ENCODE assay signal across 8 cellular contexts in the genomic region with DNA sequence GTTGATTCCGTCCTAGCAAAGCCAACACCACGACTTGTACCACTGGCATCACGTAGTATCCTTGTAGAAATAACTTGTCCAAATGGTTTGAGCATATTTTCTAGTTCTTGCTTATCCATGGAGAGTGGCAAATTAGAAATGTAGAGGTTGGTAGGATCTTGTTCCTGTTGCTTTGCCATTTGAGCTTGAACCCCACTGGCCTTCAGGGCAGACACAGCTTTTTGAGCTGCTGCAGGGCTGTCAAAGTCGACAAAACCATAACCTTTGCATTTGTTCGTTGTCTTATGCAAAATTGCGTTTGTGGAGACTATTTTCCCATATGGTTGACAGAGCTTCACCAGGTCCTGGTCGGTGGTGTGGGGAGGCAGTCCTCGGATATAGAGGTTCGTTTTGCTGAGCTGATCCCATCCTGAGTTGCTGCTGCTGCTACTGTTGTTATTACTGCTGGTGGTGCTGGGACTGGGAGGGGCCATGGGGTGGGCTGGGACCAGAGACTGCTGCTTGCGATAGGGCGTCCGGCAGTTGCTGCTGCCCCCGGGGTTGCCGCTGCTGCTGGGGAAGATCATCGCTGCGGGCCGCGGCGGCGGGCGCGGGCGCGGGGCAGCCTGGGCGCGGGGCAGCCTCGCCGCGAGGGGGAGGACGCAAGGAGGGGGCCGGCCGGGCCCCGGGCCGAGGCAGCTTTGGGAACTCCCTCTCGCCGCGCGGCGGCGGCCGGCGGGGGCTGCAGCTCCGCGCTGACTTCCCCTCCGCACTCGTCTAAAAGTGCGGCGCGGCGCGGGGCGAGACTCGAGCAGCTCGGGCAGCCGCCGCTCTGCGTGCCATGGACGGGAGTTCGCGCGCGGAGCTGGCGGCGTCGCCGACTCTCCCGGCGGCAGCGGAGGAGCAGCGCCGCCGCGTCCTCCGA. TPM values are rescaled to one million over a fixed set of nuclear protein-coding genes. Genes with fewer than 3 reads are reported as not detected.
DNase-seq lines count a peak whose midpoint lies in the region; ATAC-seq and TF ChIP-seq lines count a peak whose summit lies in the region.
"Not testable (repeated sequence)": the region's sequence is repeated elsewhere in the genome, so short reads cannot be mapped to it uniquely, and the experiment has no call there.

No MANE protein-coding gene starts in this region.

- H3K9me3 ChIP-seq in MM.1S (replicated peaks; ENCODE audit: insufficient read depth, low read length); neuronal stem cell (replicated peaks in 1 of 2; ENCODE audit: control insufficient read depth in 2 of 2, insufficient read depth in 1 of 2, low read depth in 1 of 2, low read length in 2 of 2); tibial nerve: not testable (repeated sequence)

- WGBS in neuronal stem cell (ENCODE audit: extremely low coverage in 2 of 2, insufficient read length in 2 of 2, insufficient replicate concordance in 1 of 2), 2 donors, result no CpG with 5 or more reads among the region's 74 CpGs
- 7 to 8% methylated on average over 37 to 45 of the region's 74 CpGs for WGBS in tibial nerve, 2 donors

- POLR2A ChIA-PET in HEK293T (lab: Yijun Ruan, JAX), result interaction anchor here (0.7 to 1.8 kb wide), 5 partner anchors 9 to 104 kb away, joined by 3 to 16 read pairs (median 7); a partner anchor contains a TSS

- H3F3A ChIP-seq in MM.1S (ENCODE audit: insufficient read depth, low read length), result peaks cover 20% of the 10 kb centered on the region

- not testable (repeated sequence) for TF ChIP-seq CTCF in GM12865 (IDR thresholded peaks at IDR 0.05; ENCODE audit: insufficient read depth, low read depth, low read length, missing control alignments); MM.1S (IDR thresholded peaks at IDR 0.05; ENCODE audit: low read length)
- TF ChIP-seq CTCF in tibial nerve (IDR thresholded peaks at IDR 0.05), result peak in 3 of 5 experiments; percentile 9 to 40 (median 22)

- not testable (repeated sequence) for H3K79me2 ChIP-seq in MM.1S (ENCODE audit: low read length)

- H3K4me3 Mint-ChIP-seq in T-helper 2 cell treated with Interferon-gamma antibody and Interleukin-4, amounts not matched to agents 5 μg/mL and 100 μg/mL, for 36 hours, result peak overlapping the region; percentile 65

- not testable (repeated sequence) for H3K18ac ChIP-seq in neuronal stem cell (ENCODE audit: low read length)

- peak; percentile 89 for ATAC-seq in Right ventricle myocardium superior (ENCODE audit: poor library complexity)

- H2BK12ac ChIP-seq in neuronal stem cell (ENCODE audit: low read length), result not testable (repeated sequence)

- not testable (repeated sequence) for H2AK5ac ChIP-seq in neuronal stem cell (ENCODE audit: low read depth, low read length)

- not testable (repeated sequence) for H3K23ac ChIP-seq in neuronal stem cell (ENCODE audit: low read depth, low read length, poor library complexity)

- peak overlapping the region; percentile 72 for H3K9ac ChIP-seq in MM.1S (ENCODE audit: low read length)
- not testable (repeated sequence) for H3K9ac ChIP-seq in neuronal stem cell (ENCODE audit: low read depth, low read length, poor library complexity)

- H3K9me3 Mint-ChIP-seq in T-helper 2 cell treated with Interferon-gamma antibody and Interleukin-4, amounts not matched to agents 5 μg/mL and 100 μg/mL, for 36 hours, result not testable (repeated sequence)

- H3K4ac ChIP-seq in neuronal stem cell (ENCODE audit: low read length), result not testable (repeated sequence)

- not testable (repeated sequence) for H3K79me1 ChIP-seq in neuronal stem cell (ENCODE audit: low read depth, low read length)

- not testable (repeated sequence) for H3K36me3 ChIP-seq in MM.1S (replicated peaks; ENCODE audit: insufficient read depth, low read length); neuronal stem cell (replicated peaks in 1 of 2; ENCODE audit: control insufficient read depth in 2 of 2, insufficient read depth in 2 of 2, low read length in 2 of 2); tibial nerve

- peak overlapping the region; percentile 39 for H3K4me3 ChIP-seq in GM12865 (ENCODE audit: low read depth, low read length)
- H3K4me3 ChIP-seq in MM.1S (ENCODE audit: low read length), result peak overlapping the region; percentile 70
- peak overlapping the region; percentile 41 to 77 for H3K4me3 ChIP-seq in neuronal stem cell (ENCODE audit: low read length in 2 of 2)
- H3K4me3 ChIP-seq in tibial nerve, result peak overlapping the region; percentile 29 to 66 (median 50)

- H3K4me1 Mint-ChIP-seq in T-helper 2 cell treated with Interferon-gamma antibody and Interleukin-4, amounts not matched to agents 5 μg/mL and 100 μg/mL, for 36 hours (ENCODE audit: low read depth), result not testable (repeated sequence)

- peak overlapping the region; percentile 81 for H2AFZ ChIP-seq in MM.1S (ENCODE audit: low read length)
- H2AFZ ChIP-seq in neuronal stem cell (ENCODE audit: low read length), result peak overlapping the region; percentile 88

- CTCF ChIA-PET in HEK293T (lab: Yijun Ruan, JAX), result interaction anchor here (1.0 to 1.4 kb wide), 2 partner anchors 38 to 90 kb away, joined by 3 read pairs; no protein-coding TSS in a partner anchor

- not testable (repeated sequence) for H2BK15ac ChIP-seq in neuronal stem cell (ENCODE audit: low read length)

- H4K91ac ChIP-seq in neuronal stem cell (ENCODE audit: low read depth, low read length, poor library complexity), result not testable (repeated sequence)

- H2BK120ac ChIP-seq in neuronal stem cell (ENCODE audit: low read depth, low read length), result not testable (repeated sequence)

- not testable (repeated sequence) for H4K20me1 ChIP-seq in MM.1S (ENCODE audit: insufficient read depth, low read length)

- not testable (repeated sequence) for TF ChIP-seq POLR2A in tibial nerve (IDR thresholded peaks at IDR 0.05)

- peak overlapping the region; percentile 58 for H3K4me2 ChIP-seq in MM.1S (ENCODE audit: low read depth, low read length)
- H3K4me2 ChIP-seq in neuronal stem cell (ENCODE audit: insufficient read depth, low read length, poor library complexity, severe bottlenecking), result peak overlapping the region; percentile 47

- H3K27ac ChIP-seq in MM.1S (ENCODE audit: low read length), result peak overlapping the region; percentile 58; the same call in 1 of the 2 replicates
- H3K27ac ChIP-seq in neuronal stem cell (replicated peaks; ENCODE audit: low read length), result not testable (repeated sequence)
- peak overlapping the region in 3 of 4 donors; percentile 44 to 82 (median 79) for H3K27ac ChIP-seq in tibial nerve

- not testable (repeated sequence) for H4K8ac ChIP-seq in neuronal stem cell (ENCODE audit: low read depth, low read length)

- intact Hi-C loops in Right ventricle myocardium superior (cut with DNase I), result not testable (repeated sequence)

- H3K9me2 ChIP-seq in MM.1S (replicated peaks; ENCODE audit: insufficient read depth, low read length), result not testable (repeated sequence)

- H3K36me3 Mint-ChIP-seq in T-helper 2 cell treated with Interferon-gamma antibody and Interleukin-4, amounts not matched to agents 5 μg/mL and 100 μg/mL, for 36 hours (ENCODE audit: low read depth), result not testable (repeated sequence)

- H3K27ac Mint-ChIP-seq in T-helper 2 cell treated with Interferon-gamma antibody and Interleukin-4, amounts not matched to agents 5 μg/mL and 100 μg/mL, for 36 hours, result not testable (repeated sequence)

- peaks cover 19% of the 10 kb centered on the region for H3K4me1 ChIP-seq in MM.1S (ENCODE audit: low read length)
- H3K4me1 ChIP-seq in neuronal stem cell (ENCODE audit: control insufficient read depth in 2 of 2, insufficient read depth in 1 of 2, low read depth in 1 of 2, low read length in 2 of 2), result not testable (repeated sequence)
- peaks cover 0 to 20% (median 0%) of the 10 kb centered on the region in 4 donors for H3K4me1 ChIP-seq in tibial nerve

- not testable (repeated sequence) for H2BK5ac ChIP-seq in neuronal stem cell (ENCODE audit: low read length)

- not testable (repeated sequence) for H3K14ac ChIP-seq in neuronal stem cell (ENCODE audit: low read length)

- TF ChIP-seq EP300 in tibial nerve (IDR thresholded peaks at IDR 0.05), result not testable (repeated sequence)

- DNase-seq in GM12865 (ENCODE audit: low read depth), result peak; percentile 30
- peak; percentile 52 for DNase-seq in HEK293T (ENCODE audit: extremely low spot score)
- DNase-seq in MM.1S, result peak; percentile 54
- DNase-seq in T-helper 2 cell treated with Interferon-gamma antibody and Interleukin-4, amounts not matched to agents 5 μg/mL and 100 μg/mL, for 36 hours (ENCODE audit: low spot score), result peak; percentile 12
- DNase-seq in amygdala (lab: John Stamatoyannopoulos, UW), result peak in 33 of 56 donors; percentile 1 to 47 (median 16)
- DNase-seq in Right ventricle myocardium superior, result peak; percentile 79
- DNase-seq in neuronal stem cell (ENCODE audit: low spot score), result peak; percentile 51
- peak in 1 of 2 donors; percentile 12 for DNase-seq in tibial nerve (ENCODE audit: low spot score in 2 of 2)

- H3K27me3 ChIP-seq in MM.1S (replicated peaks; ENCODE audit: insufficient read depth, low read length); tibial nerve: not testable (repeated sequence)
- H3K27me3 ChIP-seq in neuronal stem cell (ENCODE audit: control insufficient read depth in 3 of 3, insufficient read depth in 3 of 3, low read depth in 1 of 3, low read length in 3 of 3), result peaks cover 0 to 46% (median 0%) of the 10 kb centered on the region in 3 experiments

- H3K27me3 Mint-ChIP-seq in T-helper 2 cell treated with Interferon-gamma antibody and Interleukin-4, amounts not matched to agents 5 μg/mL and 100 μg/mL, for 36 hours (ENCODE audit: low read depth), result peaks cover 49% of the 10 kb centered on the region

TF ChIP-seq in HEK293T, 16 proteins besides CTCF, POLR2A, EP300 and RAD21:
- peak; percentile 54; the same call in 1 of the 2 replicates for TF ChIP-seq ARNT (IDR thresholded peaks at IDR 0.05)

RNA-seq across cellular contexts. Expression of a gene that starts 46.0 kb away (rescaled TPM):
- total RNA-seq in Right ventricle myocardium superior, result 4.0 TPM
- 0.50 TPM for polyA plus RNA-seq in neuronal stem cell (2013, experiment 1 of 2)
- polyA plus RNA-seq in neuronal stem cell (2013, experiment 2 of 2), result 0.39 TPM
- 10 to 100 TPM; 31.6 to 35.8 (median 33.2) TPM for total RNA-seq in tibial nerve
